Comparison of ENCODE assay signal across 31 cellular contexts in genomic region chrX:57587062-57587461, GRCh38.
"Had no signal": no experiment of that assay in that cellular context is flagged by ENCODE, and none has a peak within 500 bp of the region (broad histone marks: within the 10 kb centered on the region; RNA-seq: fewer than 3 reads in every experiment).

No MANE protein-coding gene starts in this region.

- H3K9me3 ChIP-seq: lower lobe of right lung, neutrophil, right atrium auricular region, right lobe of liver, tibial nerve, uterus had no signal

- H3K4me1 Mint-ChIP-seq: stimulated activated naive CD8-positive, alpha-beta T cell treated with anti-CD3 and anti-CD28 coated beads, Interleukin-15, amount 100 ng/mL, for 72 hours had no signal

- H3K4me1 ChIP-seq: lower lobe of right lung, neural progenitor cell, parathyroid adenoma, right atrium auricular region, right lobe of liver, uterus had no signal

- H3K27me3 Mint-ChIP-seq: progenitor cell of endocrine pancreas; stimulated activated memory B cell treated with anti-CD40 and anti-IgM and Interleukin-4, amounts not matched to agents 10 μg/mL and 1 μg/mL and 100 μg/mL, for 72 hours; stimulated activated naive CD8-positive, alpha-beta T cell treated with anti-CD3 and anti-CD28 coated beads, Interleukin-15, amount 100 ng/mL, for 72 hours; type B pancreatic cell had no signal

- H3K27ac Mint-ChIP-seq: mesothelial cell of epicardium; natural killer cell; nephron progenitor cell; neural progenitor cell; progenitor cell of endocrine pancreas; stimulated activated memory B cell treated with anti-CD40 and anti-IgM and Interleukin-4, amounts not matched to agents 10 μg/mL and 1 μg/mL and 100 μg/mL, for 72 hours; stimulated activated naive CD8-positive, alpha-beta T cell treated with anti-CD3 and anti-CD28 coated beads, Interleukin-15, amount 100 ng/mL, for 72 hours; type B pancreatic cell had no signal

- H3K27ac ChIP-seq: lower lobe of right lung, neural progenitor cell, neutrophil, parathyroid adenoma, right atrium auricular region, right lobe of liver, tibial nerve, uterus had no signal

- H2AFZ ChIP-seq: neural progenitor cell, parathyroid adenoma had no signal

- H3K9ac ChIP-seq: neural progenitor cell, parathyroid adenoma had no signal

- H3K27me3 ChIP-seq: neural progenitor cell, neutrophil, right atrium auricular region, right lobe of liver, tibial nerve, uterus had no signal

- H3K9me3 Mint-ChIP-seq: natural killer cell; stimulated activated memory B cell treated with anti-CD40 and anti-IgM and Interleukin-4, amounts not matched to agents 10 μg/mL and 1 μg/mL and 100 μg/mL, for 72 hours; stimulated activated naive CD8-positive, alpha-beta T cell treated with anti-CD3 and anti-CD28 coated beads, Interleukin-15, amount 100 ng/mL, for 72 hours; type B pancreatic cell had no signal

- H3K4me3 Mint-ChIP-seq: mesothelial cell of epicardium; natural killer cell; nephron progenitor cell; neural progenitor cell; stimulated activated memory B cell treated with anti-CD40 and anti-IgM and Interleukin-4, amounts not matched to agents 10 μg/mL and 1 μg/mL and 100 μg/mL, for 72 hours; stimulated activated naive CD8-positive, alpha-beta T cell treated with anti-CD3 and anti-CD28 coated beads, Interleukin-15, amount 100 ng/mL, for 72 hours; type B pancreatic cell had no signal

- H3K36me3 ChIP-seq: lower lobe of right lung, neural progenitor cell, neutrophil, right atrium auricular region, right lobe of liver, tibial nerve, uterus had no signal

- H3K36me3 Mint-ChIP-seq: mesothelial cell of epicardium; naive B cell; natural killer cell; neural progenitor cell; stimulated activated memory B cell treated with anti-CD40 and anti-IgM and Interleukin-4, amounts not matched to agents 10 μg/mL and 1 μg/mL and 100 μg/mL, for 72 hours; type B pancreatic cell had no signal

- DNase-seq: hippocampal formation; kidney glomerular epithelial cell; left cardiac atrium; lower lobe of right lung; mammary epithelial cell; mesendoderm; naive B cell; natural killer cell; nephron progenitor cell; occipital lobe; right lobe of liver; stimulated activated CD4-positive, alpha-beta T cell treated with anti-CD3 and anti-CD28 coated beads, Interleukin-1b, Interleukin-23, amount 100 ng/mL, for 48 hours; stimulated activated CD4-positive, alpha-beta T cell treated with anti-CD3 and anti-CD28 coated beads, Interleukin-2, amount 100 ng/mL, for 48 hours; stimulated activated CD4-positive, alpha-beta T cell treated with anti-CD3 and anti-CD28 coated beads, Interleukin-4, amount 100 ng/mL, for 4 hours; stimulated activated CD8-positive, alpha-beta memory T cell treated with anti-CD3 and anti-CD28 coated beads, Interleukin-4, amount 100 ng/mL, for 48 hours; stimulated activated naive CD4-positive, alpha-beta T cell treated with Interleukin-2 at 50 U/mL for 16 hours; stimulated activated naive CD8-positive, alpha-beta T cell treated with anti-CD3 and anti-CD28 coated beads, Interleukin-15, amount 100 ng/mL, for 72 hours; substantia nigra; uterus had no signal

- FAIRE-seq: keratinocyte had no signal

- H3K4me3 ChIP-seq: lower lobe of right lung, neural progenitor cell, right atrium auricular region, right lobe of liver, smooth muscle cell, tibial nerve, uterus had no signal

- ATAC-seq: left cardiac atrium; left lobe of liver; lower lobe of right lung; natural killer cell; right lobe of liver; stimulated activated memory B cell treated with anti-CD40 and anti-IgM and Interleukin-4, amounts not matched to agents 10 μg/mL and 1 μg/mL and 100 μg/mL, for 72 hours; stimulated activated naive CD8-positive, alpha-beta T cell treated with anti-CD3 and anti-CD28 coated beads, Interleukin-15, amount 100 ng/mL, for 72 hours had no signal

- H3K79me2 ChIP-seq: parathyroid adenoma had no signal

- H3K4me2 ChIP-seq: neural progenitor cell, smooth muscle cell had no signal
